Comparison of ENCODE assay signal across 20 cellular contexts in genomic region chr14:56899829-56900228, GRCh38.
DNase-seq lines count a peak whose midpoint lies in the region.
"Had no signal": no experiment of that assay in that cellular context is flagged by ENCODE, and none has a peak within 500 bp of the region (broad histone marks: within the 10 kb centered on the region; RNA-seq: fewer than 3 reads in every experiment).

No MANE protein-coding gene starts in this region.

- WGBS in ectodermal cell, 2 experiments, result 7 to 8% methylated on average over 3 of the region's 3 CpGs

- peaks cover 36% of the 10 kb centered on the region for H3K27me3 ChIP-seq in HUES6 (ENCODE audit: control insufficient read depth, insufficient read depth, low read length)
- no peaks in the 10 kb centered on the region for H3K27me3 ChIP-seq in ectodermal cell (ENCODE audit: control insufficient read depth, insufficient read depth, low read length, poor library complexity, severe bottlenecking)
- peaks cover 33% of the 10 kb centered on the region for H3K27me3 ChIP-seq in iPS-20b (ENCODE audit: insufficient read depth, low read length)
- H3K27me3 ChIP-seq: BLaER1 had no signal

- DNase-seq in COLO829 (ENCODE audit: low spot score), result no peak
- no peak for DNase-seq in NCI-H1092 treated with DMSO at 0.1 percent for 48 hours (lab: John Stamatoyannopoulos, UW)
- DNase-seq in NCI-H1048 (lab: John Stamatoyannopoulos, UW), result no peak
- no peak for DNase-seq in T1000 (lab: John Stamatoyannopoulos, UW)
- DNase-seq: Caco-2; CD4-positive, alpha-beta T cell; DMS 273 treated with DMSO at 0.1 percent for 48 hours; DMS79 treated with DMSO at 0.1 percent for 48 hours; HCEC 1CT; MM.1S; NCI-H1105 treated with DMSO at 0.1 percent for 48 hours; NCI-H2029 treated with DMSO at 0.1 percent for 48 hours; NCI-H446; NCI-H526; Right ventricle myocardium superior had no signal

- H3K9me3 ChIP-seq in HUES6 (ENCODE audit: control insufficient read depth, insufficient read depth, low read depth, low read length) (no peaks in the 10 kb centered on the region), ectodermal cell (ENCODE audit: control insufficient read depth, low read length) (no peaks in the 10 kb centered on the region), iPS-20b (ENCODE audit: insufficient read depth, low read depth, low read length) (no peaks in the 10 kb centered on the region)
- H3K9me3 ChIP-seq: BLaER1, Caco-2 had no signal

- no peaks in the 10 kb centered on the region for H3K36me3 ChIP-seq in HUES6 (ENCODE audit: control insufficient read depth, insufficient read depth, low read length)
- H3K36me3 ChIP-seq in ectodermal cell (ENCODE audit: control insufficient read depth, insufficient read depth, low read length), result no peaks in the 10 kb centered on the region
- H3K36me3 ChIP-seq in iPS-20b (ENCODE audit: insufficient read depth, low read depth, low read length), result no peaks in the 10 kb centered on the region
- H3K36me3 ChIP-seq: BLaER1 had no signal

- H3K27ac ChIP-seq in HUES6 (ENCODE audit: low read depth, low read length) (peak overlapping the region; percentile 15), ectodermal cell (ENCODE audit: insufficient read depth, low read depth, low read length, poor library complexity, severe bottlenecking) (peak overlapping the region; percentile 72), iPS-20b (ENCODE audit: low read length) (peak overlapping the region; percentile 84)
- H3K27ac ChIP-seq: BLaER1 had no signal

- H3K4me1 ChIP-seq in HUES6 (ENCODE audit: control insufficient read depth, insufficient read depth, low read length), result peaks cover 84% of the 10 kb centered on the region
- H3K4me1 ChIP-seq in ectodermal cell (ENCODE audit: control insufficient read depth, insufficient read depth, low read length), result peaks cover 39% of the 10 kb centered on the region
- H3K4me1 ChIP-seq in iPS-20b (ENCODE audit: insufficient read depth, low read length), result peaks cover 81% of the 10 kb centered on the region
- H3K4me1 ChIP-seq: BLaER1, Caco-2 had no signal

- H3K9ac ChIP-seq in HUES6 (ENCODE audit: low read length) (no peak overlapping the region), iPS-20b (ENCODE audit: low read depth, low read length) (peak overlapping the region; percentile 74)
- H3K9ac ChIP-seq: BLaER1 had no signal

- H3K4me3 ChIP-seq in HUES6 (ENCODE audit: low read depth, low read length), result no peak overlapping the region
- H3K4me3 ChIP-seq in ectodermal cell (ENCODE audit: insufficient read depth, low read depth, low read length), result no peak overlapping the region
- peak overlapping the region; percentile 32; the same call in 1 of the 2 replicates for H3K4me3 ChIP-seq in iPS-20b (ENCODE audit: low read length)
- H3K4me3 ChIP-seq: BLaER1, K562 had no signal

Comparison
In these comparisons a context has a peak if more than half of its experiments do, and no peak if none do; other contexts are left out.
1. H3K27ac ChIP-seq: peak in every context shown above with its lines; median percentile 84 in iPS-20b; 72 in ectodermal cell; 15 in HUES6.